ENCODE assay signal across 22 cellular contexts in genomic region chr9:28503573-28503972, GRCh38.
"Had no signal": no experiment of that assay in that cellular context is flagged by ENCODE, and none has a peak within 500 bp of the region (broad histone marks: within the 10 kb centered on the region; RNA-seq: fewer than 3 reads in every experiment).

No MANE protein-coding gene starts in this region.

- H3K36me3 ChIP-seq: esophagus squamous epithelium, heart left ventricle, neutrophil, right lobe of liver, spleen, tibial nerve, upper lobe of right lung, vagina had no signal

- H3K9me3 ChIP-seq: esophagus squamous epithelium, mucosa of descending colon, neutrophil, psoas muscle, right lobe of liver, testis, upper lobe of right lung, vagina had no signal

- H3K27me3 Mint-ChIP-seq: dendritic cell treated with granulocyte-macrophage colony-stimulating factor and Interleukin-4, amounts not matched to agents 40 ng/mL and 50 ng/mL, for 4 days; effector memory CD8-positive, alpha-beta T cell; naive thymus-derived CD8-positive, alpha-beta T cell; stimulated activated memory B cell treated with anti-CD40 and anti-IgM and Interleukin-4, amounts not matched to agents 10 μg/mL and 1 μg/mL and 100 μg/mL, for 72 hours; stimulated activated naive CD8-positive, alpha-beta T cell treated with anti-CD3 and anti-CD28 coated beads, Interleukin-15, Interleukin-2, amounts not matched to agents 100 ng/mL and 50 ng/mL, for 24 hours had no signal

- H3K4me3 Mint-ChIP-seq: dendritic cell treated with granulocyte-macrophage colony-stimulating factor and Interleukin-4, amounts not matched to agents 40 ng/mL and 50 ng/mL, for 4 days; effector memory CD8-positive, alpha-beta T cell; naive thymus-derived CD8-positive, alpha-beta T cell; stimulated activated memory B cell treated with anti-CD40 and anti-IgM and Interleukin-4, amounts not matched to agents 10 μg/mL and 1 μg/mL and 100 μg/mL, for 72 hours; stimulated activated naive CD8-positive, alpha-beta T cell treated with anti-CD3 and anti-CD28 coated beads, Interleukin-15, Interleukin-2, amounts not matched to agents 100 ng/mL and 50 ng/mL, for 24 hours had no signal

- H3K27me3 ChIP-seq: esophagus squamous epithelium, heart left ventricle, neutrophil, right lobe of liver, spleen, testis, tibial nerve, upper lobe of right lung, vagina had no signal

- H3K4me1 Mint-ChIP-seq: naive thymus-derived CD8-positive, alpha-beta T cell; stimulated activated memory B cell treated with anti-CD40 and anti-IgM and Interleukin-4, amounts not matched to agents 10 μg/mL and 1 μg/mL and 100 μg/mL, for 72 hours had no signal

- H3K27ac Mint-ChIP-seq: dendritic cell treated with granulocyte-macrophage colony-stimulating factor and Interleukin-4, amounts not matched to agents 40 ng/mL and 50 ng/mL, for 4 days; effector memory CD8-positive, alpha-beta T cell; naive thymus-derived CD8-positive, alpha-beta T cell; stimulated activated memory B cell treated with anti-CD40 and anti-IgM and Interleukin-4, amounts not matched to agents 10 μg/mL and 1 μg/mL and 100 μg/mL, for 72 hours; stimulated activated naive CD8-positive, alpha-beta T cell treated with anti-CD3 and anti-CD28 coated beads, Interleukin-15, Interleukin-2, amounts not matched to agents 100 ng/mL and 50 ng/mL, for 24 hours had no signal

- DNase-seq: effector memory CD8-positive, alpha-beta T cell; esophagus squamous epithelium; heart left ventricle; hippocampal formation; kidney glomerular epithelial cell; mucosa of descending colon; naive thymus-derived CD8-positive, alpha-beta T cell; psoas muscle; retina; right lobe of liver; spleen; stimulated activated CD4-positive, alpha-beta T cell treated with anti-CD3 and anti-CD28 coated beads, Interleukin-15, amount 100 ng/mL, for 24 hours; stimulated activated CD4-positive, alpha-beta T cell treated with anti-CD3 and anti-CD28 coated beads, Interleukin-1b, Interleukin-23, amount 100 ng/mL, for 48 hours; stimulated activated CD4-positive, alpha-beta T cell treated with anti-CD3 and anti-CD28 coated beads, Interleukin-4, amount 100 ng/mL, for 24 hours; testis; upper lobe of right lung had no signal

- H3K4me1 ChIP-seq: esophagus squamous epithelium, heart left ventricle, psoas muscle, right lobe of liver, spleen, testis, tibial nerve, upper lobe of right lung, vagina had no signal

- H3K4me3 ChIP-seq: esophagus squamous epithelium, heart left ventricle, mucosa of descending colon, psoas muscle, right lobe of liver, spleen, testis, tibial nerve, upper lobe of right lung, vagina had no signal

- H3K36me3 Mint-ChIP-seq: naive thymus-derived CD8-positive, alpha-beta T cell; stimulated activated memory B cell treated with anti-CD40 and anti-IgM and Interleukin-4, amounts not matched to agents 10 μg/mL and 1 μg/mL and 100 μg/mL, for 72 hours had no signal

- ATAC-seq: effector memory CD8-positive, alpha-beta T cell; heart left ventricle; mucosa of descending colon; naive thymus-derived CD8-positive, alpha-beta T cell; psoas muscle; right lobe of liver; stimulated activated memory B cell treated with anti-CD40 and anti-IgM and Interleukin-4, amounts not matched to agents 10 μg/mL and 1 μg/mL and 100 μg/mL, for 72 hours; upper lobe of right lung had no signal

- H3K27ac ChIP-seq: esophagus squamous epithelium, heart left ventricle, neutrophil, psoas muscle, right lobe of liver, spleen, testis, tibial nerve, upper lobe of right lung, vagina had no signal
